In the genomic region with DNA sequence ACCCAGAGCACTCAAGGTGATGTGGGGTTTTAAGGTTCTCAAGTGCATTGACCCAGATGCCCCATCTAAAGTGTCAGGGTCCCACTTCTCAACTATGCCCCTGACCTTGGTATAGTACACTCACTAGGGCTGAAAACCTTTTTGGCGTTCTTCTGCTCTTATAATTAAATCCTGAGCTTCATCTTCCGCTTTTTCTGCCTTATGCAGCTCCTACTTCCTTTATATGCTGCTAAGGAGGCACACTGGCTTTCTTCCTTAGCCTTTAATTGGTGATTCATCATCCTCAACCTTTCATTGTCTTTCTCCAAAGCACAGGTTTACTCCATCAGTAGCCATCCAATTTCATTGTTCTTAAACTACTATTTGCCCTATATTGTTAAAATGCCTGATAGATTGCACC, we compare ENCODE assay signal across 1 cellular context.
TF ChIP-seq lines count a peak whose summit lies in the region.

No MANE protein-coding gene starts in this region.

TF ChIP-seq in IMR-90, 13 proteins besides CTCF, POLR2A, EP300 and RAD21 (continued from another document):
- TF ChIP-seq RCOR1 (IDR thresholded peaks at IDR 0.05; ENCODE audit: insufficient replicate concordance, low read length) = no peak
- no peak for TF ChIP-seq MXI1 (IDR thresholded peaks at IDR 0.05; ENCODE audit: borderline replicate concordance, low read depth, low read length)
- TF ChIP-seq CHD1 (IDR thresholded peaks at IDR 0.05; ENCODE audit: low read depth, low read length) = no peak
- TF ChIP-seq BHLHE40 (IDR thresholded peaks at IDR 0.05; ENCODE audit: low read depth, low read length) = no peak
- TF ChIP-seq MAZ (IDR thresholded peaks at IDR 0.05; ENCODE audit: borderline replicate concordance, low read depth, low read length) = no peak
- no peak for TF ChIP-seq CEBPB (IDR thresholded peaks at IDR 0.05; ENCODE audit: low read depth, low read length)
- TF ChIP-seq MAFK (IDR thresholded peaks at IDR 0.05; ENCODE audit: low read depth, low read length) = no peak
- no peak for TF ChIP-seq RFX5 (IDR thresholded peaks at IDR 0.05; ENCODE audit: low read depth, low read length)
- TF ChIP-seq, protein P1, sequence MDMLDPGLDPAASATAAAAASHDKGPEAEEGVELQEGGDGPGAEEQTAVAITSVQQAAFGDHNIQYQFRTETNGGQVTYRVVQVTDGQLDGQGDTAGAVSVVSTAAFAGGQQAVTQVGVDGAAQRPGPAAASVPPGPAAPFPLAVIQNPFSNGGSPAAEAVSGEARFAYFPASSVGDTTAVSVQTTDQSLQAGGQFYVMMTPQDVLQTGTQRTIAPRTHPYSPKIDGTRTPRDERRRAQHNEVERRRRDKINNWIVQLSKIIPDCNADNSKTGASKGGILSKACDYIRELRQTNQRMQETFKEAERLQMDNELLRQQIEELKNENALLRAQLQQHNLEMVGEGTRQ (IDR thresholded peaks at IDR 0.05; ENCODE audit: low read depth, low read length) = no peak
TF ChIP-seq in IMR-90: peak in this region for 0.
